ENCODE assay signal across 17 cellular contexts in genomic region chr1:31122101-31122735, GRCh38. TPM values are rescaled to one million over a fixed set of nuclear protein-coding genes. Genes with fewer than 3 reads are reported as not detected.
DNase-seq lines count a peak whose midpoint lies in the region; FAIRE-seq and TF ChIP-seq lines count a peak whose summit lies in the region.
"Had no signal": no experiment of that assay in that cellular context is flagged by ENCODE, and none has a peak within 500 bp of the region (broad histone marks: within the 10 kb centered on the region; RNA-seq: fewer than 3 reads in every experiment).

No MANE protein-coding gene starts in this region.

- no peak for TF ChIP-seq POLR2A in GM12891 (IDR thresholded peaks at IDR 0.05; ENCODE audit: low read depth, low read length)

- H3K4me1 Mint-ChIP-seq in astrocyte (ENCODE audit: low read depth, unreplicated experiment), result peaks cover 9% of the 10 kb centered on the region
- peaks cover 6% of the 10 kb centered on the region for H3K4me1 Mint-ChIP-seq in HFFc6 (ENCODE audit: low read depth)
- H3K4me1 Mint-ChIP-seq: CD8-positive, alpha-beta memory T cell had no signal

- H3K27ac ChIP-seq in MM.1S (ENCODE audit: low read length) (no peak overlapping the region), astrocyte (ENCODE audit: low read depth, low read length) (no peak overlapping the region)
- H3K27ac ChIP-seq: testis had no signal

- H3K27ac Mint-ChIP-seq in astrocyte (ENCODE audit: unreplicated experiment), result no peak overlapping the region
- H3K27ac Mint-ChIP-seq in HFFc6, result no peak overlapping the region
- H3K27ac Mint-ChIP-seq: T-helper 2 cell treated with Interferon-gamma antibody and Interleukin-4, amounts not matched to agents 5 μg/mL and 100 μg/mL, for 36 hours had no signal

- H3K36me3 Mint-ChIP-seq in astrocyte (ENCODE audit: low read depth, unreplicated experiment) (no peaks in the 10 kb centered on the region), HFFc6 (ENCODE audit: low read depth) (no peaks in the 10 kb centered on the region)
- H3K36me3 Mint-ChIP-seq: CD8-positive, alpha-beta memory T cell had no signal

- H3K27me3 ChIP-seq in MM.1S (replicated peaks; ENCODE audit: insufficient read depth, low read length) (no peaks in the 10 kb centered on the region), astrocyte (ENCODE audit: insufficient read depth, low read length) (no peaks in the 10 kb centered on the region), HAP-1 (ENCODE audit: low read depth) (no peaks in the 10 kb centered on the region)
- H3K27me3 ChIP-seq: left lung, testis had no signal

- TF ChIP-seq CTCF in MM.1S (IDR thresholded peaks at IDR 0.05; ENCODE audit: low read length), result no peak
- no peak for TF ChIP-seq CTCF in astrocyte (IDR thresholded peaks at IDR 0.05; ENCODE audit: insufficient read depth, low read depth, low read length)
- TF ChIP-seq CTCF in HFFc6 (IDR thresholded peaks at IDR 0.05), result no peak

- H3K9ac ChIP-seq in MM.1S (ENCODE audit: low read length) (no peak overlapping the region), astrocyte (ENCODE audit: low read length) (no peak overlapping the region)

- H3K4me2 ChIP-seq in MM.1S (ENCODE audit: low read depth, low read length) (no peak overlapping the region), astrocyte (ENCODE audit: low read length) (no peak overlapping the region)

- H3K79me2 ChIP-seq in MM.1S (ENCODE audit: low read length) (no peaks in the 10 kb centered on the region), astrocyte (ENCODE audit: insufficient read depth, low read length) (no peaks in the 10 kb centered on the region)

- H2AFZ ChIP-seq in MM.1S (ENCODE audit: low read length), result no peak overlapping the region
- H2AFZ ChIP-seq in astrocyte (ENCODE audit: low read depth, low read length), result peak overlapping the region; percentile 11

- H4K20me1 ChIP-seq in MM.1S (ENCODE audit: insufficient read depth, low read length) (no peaks in the 10 kb centered on the region), astrocyte (ENCODE audit: insufficient read depth, low read length) (no peaks in the 10 kb centered on the region)

- in situ Hi-C loops in HAP-1 (cut with MboI; ENCODE audit: low sequenced_read_pairs), result no loop called here

- H3K4me3 Mint-ChIP-seq in astrocyte (ENCODE audit: unreplicated experiment), result no peak overlapping the region
- H3K4me3 Mint-ChIP-seq in HFFc6, result no peak overlapping the region
- H3K4me3 Mint-ChIP-seq: CD8-positive, alpha-beta memory T cell; T-helper 2 cell treated with Interferon-gamma antibody and Interleukin-4, amounts not matched to agents 5 μg/mL and 100 μg/mL, for 36 hours had no signal

- H3K9me3 Mint-ChIP-seq in astrocyte (ENCODE audit: unreplicated experiment) (no peaks in the 10 kb centered on the region), HFFc6 (no peaks in the 10 kb centered on the region)
- H3K9me3 Mint-ChIP-seq: CD8-positive, alpha-beta memory T cell; T-helper 2 cell treated with Interferon-gamma antibody and Interleukin-4, amounts not matched to agents 5 μg/mL and 100 μg/mL, for 36 hours had no signal

- H3K4me3 ChIP-seq in MM.1S (ENCODE audit: low read length) (no peak overlapping the region), astrocyte (ENCODE audit: insufficient read depth, low read depth, low read length) (no peak overlapping the region), HAP-1 (no peak overlapping the region)
- H3K4me3 ChIP-seq: left lung, testis had no signal

- H3K27me3 Mint-ChIP-seq in astrocyte (ENCODE audit: low read depth, unreplicated experiment) (peaks cover 2% of the 10 kb centered on the region), HFFc6 (ENCODE audit: insufficient read depth) (peaks cover 4% of the 10 kb centered on the region; the same call in 1 of the 2 replicates)

- H3K36me3 ChIP-seq in MM.1S (replicated peaks; ENCODE audit: insufficient read depth, low read length) (no peaks in the 10 kb centered on the region), astrocyte (ENCODE audit: insufficient read depth, low read length) (no peaks in the 10 kb centered on the region), HAP-1 (replicated peaks) (no peaks in the 10 kb centered on the region)
- H3K36me3 ChIP-seq: left lung had no signal

- no peaks in the 10 kb centered on the region for H3K4me1 ChIP-seq in MM.1S (ENCODE audit: low read length)
- peaks cover 2% of the 10 kb centered on the region for H3K4me1 ChIP-seq in astrocyte (ENCODE audit: insufficient read depth, low read length)
- H3K4me1 ChIP-seq in HAP-1, result peaks cover 6% of the 10 kb centered on the region
- H3K4me1 ChIP-seq: left lung, testis had no signal

- FAIRE-seq in astrocyte (lab: Jason Lieb, UNC) (no peak), GM12891 (lab: Jason Lieb, UNC) (no peak)
- FAIRE-seq: endometrium had no signal

- DNase-seq in EH (ENCODE audit: low read depth) (peak; percentile 20), MM.1S (peak; percentile 15), astrocyte (ENCODE audit: low read depth) (no peak), left kidney (ENCODE audit: low read depth, low spot score) (peak; percentile 49), HFFc6 (no peak), HAP-1 (ENCODE audit: low spot score in 2 of 2) (no peak), NCI-H1105 (lab: John Stamatoyannopoulos, UW) (no peak), GM12891 (ENCODE audit: insufficient read length, low spot score) (no peak)
- DNase-seq: activated effector memory CD4-positive, alpha-beta T cell treated with anti-CD3 and anti-CD28 coated beads, Interleukin-2, amount 50 U/mL, for 16 hours; amygdala; CD8-positive, alpha-beta memory T cell; KBM-7; left lung; NCI-H1092; testis had no signal

- H3K9me3 ChIP-seq in MM.1S (replicated peaks; ENCODE audit: insufficient read depth, low read length), result no peaks in the 10 kb centered on the region
- no peaks in the 10 kb centered on the region for H3K9me3 ChIP-seq in astrocyte (ENCODE audit: insufficient read depth, low read depth, low read length)
- no peaks in the 10 kb centered on the region for H3K9me3 ChIP-seq in HAP-1
- H3K9me3 ChIP-seq: left lung, testis had no signal

- no peaks in the 10 kb centered on the region for H3F3A ChIP-seq in MM.1S (ENCODE audit: insufficient read depth, low read length)

- H3K9me2 ChIP-seq in MM.1S (replicated peaks; ENCODE audit: insufficient read depth, low read length), result no peaks in the 10 kb centered on the region

TF ChIP-seq in GM12891, 5 proteins besides CTCF, POLR2A, EP300 and RAD21:
- TF ChIP-seq POU2F2 (IDR thresholded peaks at IDR 0.05; ENCODE audit: low read depth, low read length) (no peak; the same call in 1 of the 2 replicates), PAX5 (IDR thresholded peaks at IDR 0.05; ENCODE audit: insufficient read depth, low read length, severe bottlenecking) (no peak), SPI1 (IDR thresholded peaks at IDR 0.05; ENCODE audit: low read depth, low read length) (no peak), POLR2AphosphoS5 (IDR thresholded peaks at IDR 0.05; ENCODE audit: low read depth, low read length) (no peak), TAF1 (IDR thresholded peaks at IDR 0.05; ENCODE audit: low read depth, low read length) (no peak)

RNA-seq across cellular contexts. Expression of gene PUM1, which starts 56.7 kb away (rescaled TPM):
- total RNA-seq in astrocyte, result 131 and 143 TPM in 2 replicates
- total RNA-seq in HFFc6 (2021; fragmentation: NEBNext Ultra II Directional; extraction: Animal tissue kit (Norgen Biotek cat#: 25700)), result 10 to 100 TPM; 83.6 to 95.4 (median 90.8) TPM
- polyA plus RNA-seq in GM12891 (2012; ENCODE audit: low read depth, missing spikeins), result 22.7 TPM

Comparison
In these comparisons a context has a peak if more than half of its experiments do, and no peak if none do; other contexts are left out.
1. DNase-seq: peak in EH (single experiment), MM.1S (single experiment) and left kidney (single experiment); none in astrocyte (single experiment), HFFc6 (single experiment), HAP-1 (0 of 2), NCI-H1105 (single experiment) and GM12891 (single experiment).